8 cellular contexts compared by ENCODE assay signal in genomic region chrX:38754102-38754790, GRCh38. TPM values are rescaled to one million over a fixed set of nuclear protein-coding genes. Genes with fewer than 3 reads are reported as not detected.
DNase-seq lines count a peak whose midpoint lies in the region; ATAC-seq, FAIRE-seq and TF ChIP-seq lines count a peak whose summit lies in the region.

No MANE protein-coding gene starts in this region.

- H3K4me2 ChIP-seq in A549: no peak overlapping the region

- DNase-seq in A549 (ENCODE audit: low read depth in 1 of 2, low spot score in 1 of 2) (peak in 1 of 2 experiments; percentile 64), GM04504 (ENCODE audit: low read depth) (peak; percentile 17), NCI-H1105 treated with DMSO at 0.1 percent for 48 hours (lab: John Stamatoyannopoulos, UW) (peak; percentile 42), erythroblast (lab: John Stamatoyannopoulos, UW) (peak; percentile 69 to 81), neural crest cell (ENCODE audit: low read depth, low spot score) (peak; percentile 22), UCSD-AML1 (lab: John Stamatoyannopoulos, UW; ENCODE audit: unreplicated experiment) (no peak)

- no peaks in the 10 kb centered on the region for H3K4me1 ChIP-seq in A549

- peaks cover 7% of the 10 kb centered on the region for H3K9me3 Mint-ChIP-seq in neural crest cell

- TF ChIP-seq CTCF in A549 (IDR thresholded peaks at IDR 0.05) (peak; percentile 60), neural crest cell (conservative IDR thresholded peaks at IDR 0.05) (peak; percentile 79)

- no peak overlapping the region for H3K4me3 ChIP-seq in A549

- POLR2A ChIA-PET in A549 (lab: Yijun Ruan, JAX): no interaction called here

- TF ChIP-seq POLR2A in A549 (IDR thresholded peaks at IDR 0.05; ENCODE audit: low read length) (no peak), erythroblast (IDR thresholded peaks at IDR 0.05; ENCODE audit: low read length) (no peak)

- H3K4me1 Mint-ChIP-seq in neural crest cell: peaks cover 7% of the 10 kb centered on the region

- no peaks in the 10 kb centered on the region for H3K36me3 Mint-ChIP-seq in neural crest cell (ENCODE audit: low read depth)

- TF ChIP-seq EP300 in A549 (IDR thresholded peaks at IDR 0.05): no peak

- TF ChIP-seq RAD21 in A549 (conservative IDR thresholded peaks at IDR 0.05 in 1 of 2, IDR thresholded peaks at IDR 0.05 in 1 of 2): peak; percentile 71 to 72

- no peaks in the 10 kb centered on the region for H3K9me3 ChIP-seq in A549

- no peaks in the 10 kb centered on the region for H3K27me3 Mint-ChIP-seq in neural crest cell (ENCODE audit: low read depth)

- no peak overlapping the region for H3K4me3 Mint-ChIP-seq in neural crest cell

- no peak overlapping the region for H3K27ac ChIP-seq in A549

- FAIRE-seq in A549 (lab: Jason Lieb, UNC) (peak; percentile 92), TTC549 (lab: Jason Lieb, UNC) (peak; percentile 87)

- no peak overlapping the region for H3K27ac Mint-ChIP-seq in neural crest cell (ENCODE audit: unreplicated experiment)

- WGBS in A549 (ENCODE audit: missing lambda C conversion rate): 23% methylated on average over 6 of the region's 6 CpGs

- ATAC-seq in A549 (peak; percentile 71 to 77; a peak in 5 of 6 replicates), GM19467 (IDR thresholded peaks at IDR 0.05; ENCODE audit: unreplicated experiment) (no peak)

- CTCF ChIA-PET in A549 (lab: Yijun Ruan, JAX): interaction anchor here (0.5 to 1.7 kb wide), 11 partner anchors 10 to 1722 kb away, joined by 3 to 14 read pairs (median 3); no protein-coding TSS in a partner anchor

TF ChIP-seq in A549, 52 proteins besides CTCF, POLR2A, EP300 and RAD21:
- peak; percentile 66 for TF ChIP-seq SMC3 (IDR thresholded peaks at IDR 0.05)
- no peak for TF ChIP-seq HOXB13 (CRISPR knock-in tag; IDR thresholded peaks at IDR 0.05; ENCODE audit: low read depth)

RNA-seq across cellular contexts. Expression of gene MID1IP1, which starts 47.0 kb away (rescaled TPM):
- polyA plus RNA-seq in A549 (2011; rRNA removed): 41.7 and 56.5 TPM in 2 replicates
- 63.5 and 77.4 TPM in 2 replicates for polyA plus RNA-seq in A549 (2012; cell fraction: cytosol; rRNA removed)
- 81.8 and 93.1 TPM in 2 replicates for polyA plus RNA-seq in A549 (2012; cell fraction: nucleus; rRNA removed)
- polyA plus RNA-seq in A549 (2017; fragmentation: RNase III; extraction: RNeasy Plus Mini Kit Qiagen cat#74134 plus additional on column Dnase treatment): 32.5 to 41.9 TPM (median 40.1 TPM) in 3 replicates
- 17.1 and 23.1 TPM in 2 replicates for polyA minus RNA-seq in A549 (2011; rRNA and poly(A)+ RNA removed)
- total RNA-seq in neural crest cell: 52.9 and 54.8 TPM in 2 replicates
